Comparison of ENCODE assay signal across 15 cellular contexts in the genomic region with DNA sequence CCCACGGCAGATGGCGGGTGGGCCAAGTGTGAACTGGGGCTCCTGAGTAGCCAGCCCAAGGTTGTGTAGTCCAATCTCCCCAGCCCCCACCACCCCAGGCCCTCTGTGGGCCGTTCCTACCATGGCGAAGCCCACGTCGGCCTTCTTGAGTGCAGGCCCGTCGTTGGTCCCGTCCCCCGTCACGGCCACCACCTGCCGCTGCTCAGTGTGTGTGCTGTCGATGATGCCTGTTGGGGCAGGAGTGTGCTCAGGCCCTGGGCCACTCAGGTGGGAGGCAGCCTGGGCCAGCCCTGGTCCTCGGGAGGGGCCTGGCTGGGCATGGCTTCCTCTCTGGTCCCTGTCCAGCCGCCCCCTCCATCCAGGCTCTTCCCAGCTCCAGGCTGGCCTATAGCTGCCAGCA. TPM values are rescaled to one million over a fixed set of nuclear protein-coding genes. Genes with fewer than 3 reads are reported as not detected.
DNase-seq lines count a peak whose midpoint lies in the region; ATAC-seq and TF ChIP-seq lines count a peak whose summit lies in the region.
"Had no signal": no experiment of that assay in that cellular context is flagged by ENCODE, and none has a peak within 500 bp of the region (broad histone marks: within the 10 kb centered on the region; RNA-seq: fewer than 3 reads in every experiment).

No MANE protein-coding gene starts in this region.

- no peak overlapping the region for H2AFZ ChIP-seq in osteoblast (ENCODE audit: low read length)

- no peak for ATAC-seq in CD4-positive, alpha-beta T cell (ENCODE audit: poor library complexity)
- ATAC-seq: CD8-positive, alpha-beta T cell; GM12878 had no signal

- no peaks in the 10 kb centered on the region for H3K4me1 Mint-ChIP-seq in CD4-positive, alpha-beta T cell (ENCODE audit: low read depth)
- H3K4me1 Mint-ChIP-seq: CD14-positive monocyte had no signal

- no peaks in the 10 kb centered on the region for H3K36me3 ChIP-seq in osteoblast (ENCODE audit: insufficient read depth, low read length)
- H3K36me3 ChIP-seq: BE2C, HAP-1 had no signal

- CTCF ChIA-PET in CD4-positive, alpha-beta T cell (lab: Charles Lee): interaction anchor here (2.5 kb wide), 1 partner anchor 393 kb away, joined by 28 read pairs; no protein-coding TSS in a partner anchor

- H3K4me2 ChIP-seq in osteoblast (ENCODE audit: insufficient read depth, low read length): no peak overlapping the region

- TF ChIP-seq CTCF in osteoblast (IDR thresholded peaks at IDR 0.05; ENCODE audit: extremely low read depth, low read depth, low read length): no peak
- no peak for TF ChIP-seq CTCF in CD4-positive, alpha-beta T cell (IDR thresholded peaks at IDR 0.05)

- intact Hi-C loops in CD4-positive, alpha-beta T cell (cut with DNase I, micrococcal nuclease): loop anchor here in 1 of 2 experiments (5.0 kb wide), 1 partner anchor 176 kb away; no protein-coding TSS in a partner anchor

- H3K36me3 Mint-ChIP-seq in CD4-positive, alpha-beta T cell (ENCODE audit: low read depth): no peaks in the 10 kb centered on the region
- H3K36me3 Mint-ChIP-seq: CD14-positive monocyte; CD8-positive, alpha-beta T cell had no signal

- H3K4me1 ChIP-seq in osteoblast (ENCODE audit: insufficient read depth, low read length): no peaks in the 10 kb centered on the region
- H3K4me1 ChIP-seq: BE2C, HAP-1 had no signal

- no peak overlapping the region for H3K27ac Mint-ChIP-seq in CD4-positive, alpha-beta T cell
- H3K27ac Mint-ChIP-seq: CD14-positive monocyte; CD8-positive, alpha-beta T cell had no signal

- POLR2A ChIA-PET in CD4-positive, alpha-beta T cell (lab: Charles Lee): no interaction called here

- H3K4me3 Mint-ChIP-seq in CD4-positive, alpha-beta T cell: no peak overlapping the region
- H3K4me3 Mint-ChIP-seq: CD14-positive monocyte; CD8-positive, alpha-beta T cell had no signal

- peak; percentile 49 for DNase-seq in G401 (ENCODE audit: low spot score)
- peak; percentile 66 for DNase-seq in cerebellum (ENCODE audit: low spot score)
- peak; percentile 72 for DNase-seq in osteoblast (ENCODE audit: insufficient read length, low spot score, missing footprints)
- DNase-seq in central memory CD4-positive, alpha-beta T cell: no peak
- no peak for DNase-seq in dedifferentiated amniotic fluid mesenchymal stem cell (ENCODE audit: extremely low spot score)
- DNase-seq in CD4-positive, alpha-beta T cell: no peak
- DNase-seq: ACHN; BE2C; Calu3; CD8-positive, alpha-beta T cell; DMS79 treated with DMSO at 0.1 percent for 48 hours had no signal

- H3K4me3 ChIP-seq in osteoblast (ENCODE audit: insufficient read depth, low read length): no peak overlapping the region
- H3K4me3 ChIP-seq: GM12878, HAP-1 had no signal

- no peaks in the 10 kb centered on the region for H3K79me2 ChIP-seq in osteoblast (ENCODE audit: insufficient read depth, low read length)

- H3K9me3 Mint-ChIP-seq in CD4-positive, alpha-beta T cell: no peaks in the 10 kb centered on the region
- H3K9me3 Mint-ChIP-seq: CD14-positive monocyte; CD8-positive, alpha-beta T cell had no signal

- H3K27ac ChIP-seq in osteoblast (ENCODE audit: low read depth, low read length): no peak overlapping the region
- no peak overlapping the region for H3K27ac ChIP-seq in CD4-positive, alpha-beta T cell (ENCODE audit: low read depth, low read length)

- no peaks in the 10 kb centered on the region for H3K27me3 ChIP-seq in osteoblast (ENCODE audit: insufficient read depth, low read length)
- no peaks in the 10 kb centered on the region for H3K27me3 ChIP-seq in CD4-positive, alpha-beta T cell (ENCODE audit: control insufficient read depth, insufficient read depth, low read length)
- H3K27me3 ChIP-seq: BE2C had no signal

- no peaks in the 10 kb centered on the region for H4K20me1 ChIP-seq in osteoblast (ENCODE audit: insufficient read depth, low read length)

- H3K27me3 Mint-ChIP-seq in CD4-positive, alpha-beta T cell: peaks cover 4% of the 10 kb centered on the region

- in situ Hi-C loops in G401 (cut with HindIII; ENCODE audit: low sequenced_read_pairs): no loop called here

- H3K9me3 ChIP-seq in osteoblast (ENCODE audit: low read depth, low read length): no peaks in the 10 kb centered on the region
- H3K9me3 ChIP-seq in CD4-positive, alpha-beta T cell (ENCODE audit: control insufficient read depth, low read length): no peaks in the 10 kb centered on the region
- H3K9me3 ChIP-seq: BE2C, HAP-1 had no signal

RNA-seq across cellular contexts. Expression of a gene that starts 25.0 kb away (rescaled TPM):
- 147 and 148 TPM in 2 replicates for total RNA-seq in G401 (2014; rRNA removed; shearing (Covaris generic))
- total RNA-seq in cerebellum: 61.3 TPM
- 201 and 204 TPM in 2 replicates for total RNA-seq in osteoblast
- total RNA-seq in CD4-positive, alpha-beta T cell: 10 to 100 TPM; 81.1 to 86.5 TPM

RNA-seq across cellular contexts. Expression of a gene that starts 53.2 kb away (rescaled TPM):
- not detected in 2 replicates for total RNA-seq in G401 (2014; rRNA removed; shearing (Covaris generic))
- total RNA-seq in cerebellum (0.64 TPM), osteoblast (under 0.01 TPM in 1 of 2 replicates, not detected in the other)
- total RNA-seq in CD4-positive, alpha-beta T cell: 1 to 10 TPM; 1.1 to 3.2 TPM
- total RNA-seq: HT-29 had no signal

Comparison
In these comparisons a context has a peak if more than half of its experiments do, and no peak if none do; other contexts are left out.
1. DNase-seq: peak in G401 (single experiment), cerebellum (single experiment) and osteoblast (single experiment); none in central memory CD4-positive, alpha-beta T cell (single experiment), dedifferentiated amniotic fluid mesenchymal stem cell (single experiment) and CD4-positive, alpha-beta T cell (0 of 10).